Comparison of ENCODE assay signal across 18 cellular contexts in genomic region chr9:89531766-89532165, GRCh38. TPM values are rescaled to one million over a fixed set of nuclear protein-coding genes. Genes with fewer than 3 reads are reported as not detected.
A peak's percentile ranks its signal among the peaks of the same experiment; 100 is the strongest.
DNase-seq lines count a peak whose midpoint lies in the region; ATAC-seq and TF ChIP-seq lines count a peak whose summit lies in the region.
"Had no signal": no experiment of that assay in that cellular context is flagged by ENCODE, and none has a peak within 500 bp of the region (broad histone marks: within the 10 kb centered on the region; RNA-seq: fewer than 3 reads in every experiment).

No MANE protein-coding gene starts in this region.

- peak overlapping the region in 7 of 8 donors; percentile 7 to 96 (median 80) for H3K27ac Mint-ChIP-seq in CD8-positive, alpha-beta memory T cell
- peak overlapping the region; percentile 61 for H3K27ac Mint-ChIP-seq in central memory CD8-positive, alpha-beta T cell (ENCODE audit: low read depth)
- H3K27ac Mint-ChIP-seq in natural killer cell (peak overlapping the region; percentile 85 to 98), mesothelial cell of epicardium (no peak overlapping the region)

- H3K27me3 ChIP-seq in CD8-positive, alpha-beta memory T cell (ENCODE audit: insufficient read depth, low read length, poor library complexity, severe bottlenecking) = no peaks in the 10 kb centered on the region

- H3K36me3 ChIP-seq in CD8-positive, alpha-beta memory T cell (ENCODE audit: insufficient read depth, low read length) = no peaks in the 10 kb centered on the region
- no peaks in the 10 kb centered on the region for H3K36me3 ChIP-seq in KOPT-K1 (ENCODE audit: insufficient read depth, low read length)

- POLR2A ChIA-PET in CD8-positive, alpha-beta memory T cell (lab: Charles Lee) = no interaction called here

- intact Hi-C loops in natural killer cell (cut with micrococcal nuclease) = no loop called here

- H3K4me1 Mint-ChIP-seq in CD8-positive, alpha-beta memory T cell = peaks cover 92 to 99% (median 99%) of the 10 kb centered on the region in 3 donors
- H3K4me1 Mint-ChIP-seq in central memory CD8-positive, alpha-beta T cell = peaks cover 95% of the 10 kb centered on the region
- peaks cover 95 to 98% of the 10 kb centered on the region in 2 donors for H3K4me1 Mint-ChIP-seq in natural killer cell
- H3K4me1 Mint-ChIP-seq in mesothelial cell of epicardium = peaks cover 13% of the 10 kb centered on the region

- no peaks in the 10 kb centered on the region for H3K9me3 ChIP-seq in CD8-positive, alpha-beta memory T cell (ENCODE audit: low read length)
- peaks cover 8% of the 10 kb centered on the region for H3K9me3 ChIP-seq in KOPT-K1 (ENCODE audit: insufficient read depth, low read length, poor library complexity, severe bottlenecking)

- no peaks in the 10 kb centered on the region for H3K27me3 Mint-ChIP-seq in CD8-positive, alpha-beta memory T cell
- H3K27me3 Mint-ChIP-seq in central memory CD8-positive, alpha-beta T cell = no peaks in the 10 kb centered on the region
- no peaks in the 10 kb centered on the region for H3K27me3 Mint-ChIP-seq in natural killer cell (ENCODE audit: low read depth in 2 of 2)
- peaks cover 1% of the 10 kb centered on the region for H3K27me3 Mint-ChIP-seq in mesothelial cell of epicardium (ENCODE audit: low read depth)

- H3K9me3 Mint-ChIP-seq in CD8-positive, alpha-beta memory T cell = no peaks in the 10 kb centered on the region
- H3K9me3 Mint-ChIP-seq in central memory CD8-positive, alpha-beta T cell = no peaks in the 10 kb centered on the region
- no peaks in the 10 kb centered on the region for H3K9me3 Mint-ChIP-seq in natural killer cell
- H3K9me3 Mint-ChIP-seq in mesothelial cell of epicardium = peaks cover 22% of the 10 kb centered on the region

- peak overlapping the region in 1 of 7 donors; percentile 51 for H3K4me3 Mint-ChIP-seq in CD8-positive, alpha-beta memory T cell
- no peak overlapping the region for H3K4me3 Mint-ChIP-seq in central memory CD8-positive, alpha-beta T cell
- H3K4me3 Mint-ChIP-seq in natural killer cell = no peak overlapping the region
- no peak overlapping the region for H3K4me3 Mint-ChIP-seq in mesothelial cell of epicardium

- H3K36me3 Mint-ChIP-seq in CD8-positive, alpha-beta memory T cell = no peaks in the 10 kb centered on the region
- H3K36me3 Mint-ChIP-seq in central memory CD8-positive, alpha-beta T cell (ENCODE audit: insufficient read depth) = no peaks in the 10 kb centered on the region
- H3K36me3 Mint-ChIP-seq in natural killer cell = no peaks in the 10 kb centered on the region
- H3K36me3 Mint-ChIP-seq in mesothelial cell of epicardium = no peaks in the 10 kb centered on the region

- TF ChIP-seq CTCF in natural killer cell (IDR thresholded peaks at IDR 0.05) = no peak
- no peak for TF ChIP-seq CTCF in mesothelial cell of epicardium (IDR thresholded peaks at IDR 0.05; ENCODE audit: unreplicated experiment)

- H3K27ac ChIP-seq in CD8-positive, alpha-beta memory T cell (ENCODE audit: low read depth, low read length) = no peak overlapping the region
- peak overlapping the region; percentile 100 for H3K27ac ChIP-seq in KOPT-K1 (ENCODE audit: low read depth, low read length, poor library complexity, severe bottlenecking)
- H3K27ac ChIP-seq: KMS-11 had no signal

- no peak for ATAC-seq in central memory CD8-positive, alpha-beta T cell (replicated peaks; ENCODE audit: extremely low read depth, poor library complexity, severe bottlenecking)
- ATAC-seq in natural killer cell (no peak), HG03442 (IDR thresholded peaks at IDR 0.05; ENCODE audit: unreplicated experiment) (no peak), GM18909 (IDR thresholded peaks at IDR 0.05; ENCODE audit: poor library complexity, unreplicated experiment) (no peak)
- ATAC-seq: Panc1, Right ventricle myocardium inferior had no signal

- peaks cover 98% of the 10 kb centered on the region for H3K4me1 ChIP-seq in CD8-positive, alpha-beta memory T cell (ENCODE audit: insufficient read depth, low read length)

- no peak overlapping the region for H3K4me3 ChIP-seq in CD8-positive, alpha-beta memory T cell (ENCODE audit: low read length)

- CTCF ChIA-PET in CD8-positive, alpha-beta memory T cell (lab: Charles Lee) = interaction anchor here (1.0 to 4.2 kb wide), 4 partner anchors 17 to 111 kb away, joined by 3 to 25 read pairs (median 3); no protein-coding TSS in a partner anchor

- no peak for DNase-seq in CD8-positive, alpha-beta memory T cell
- no peak for DNase-seq in central memory CD8-positive, alpha-beta T cell (ENCODE audit: low spot score in 2 of 2)
- no peak for DNase-seq in natural killer cell
- DNase-seq in mesothelial cell of epicardium (ENCODE audit: low spot score in 2 of 2, unreplicated experiment in 2 of 2) = no peak
- DNase-seq: DMS 273 treated with DMSO at 0.1 percent for 48 hours, EL, H7, MM.1S, NCI-H1105, NCI-H187 treated with DMSO at 0.1 percent for 48 hours, NCI-H446 treated with DMSO at 0.1 percent for 48 hours, NCI-H774 had no signal

RNA-seq across cellular contexts. Expression of gene SEMA4D, which starts 33.9 kb away (rescaled TPM):
- total RNA-seq in CD8-positive, alpha-beta memory T cell = 100 to 1,000 TPM; 238 to 243 TPM
- polyA plus RNA-seq in CD8-positive, alpha-beta memory T cell = 227 TPM
- total RNA-seq in natural killer cell (100 to 1,000 TPM; 354 to 448 (median 420) TPM), mesothelial cell of epicardium (41.8 to 44.7 TPM (median 42.7 TPM) in 3 replicates)
